In genomic region chr10:11525503-11525902, GRCh38 we compare ENCODE assay signal across 18 cellular contexts.
A peak's percentile ranks its signal among the peaks of the same experiment; 100 is the strongest.
DNase-seq lines count a peak whose midpoint lies in the region; ATAC-seq and TF ChIP-seq lines count a peak whose summit lies in the region.
"Had no signal": no experiment of that assay in that cellular context is flagged by ENCODE, and none has a peak within 500 bp of the region (broad histone marks: within the 10 kb centered on the region; RNA-seq: fewer than 3 reads in every experiment).

No MANE protein-coding gene starts in this region.

- no peak overlapping the region for H4K91ac ChIP-seq in H9 (ENCODE audit: insufficient read length, low read depth, low read length)

- TF ChIP-seq CTCF in cardiac fibroblast (IDR thresholded peaks at IDR 0.05; ENCODE audit: low read depth, low read length): no peak
- no peak for TF ChIP-seq CTCF in ovary (IDR thresholded peaks at IDR 0.05)
- TF ChIP-seq CTCF in type B pancreatic cell (conservative IDR thresholded peaks at IDR 0.05): no peak
- no peak for TF ChIP-seq CTCF in H9 (conservative IDR thresholded peaks at IDR 0.05)

- intact Hi-C loops in left cardiac atrium (cut with DNase I) (loop anchor here in 1 of 2 donors (10.0 kb wide), 1 partner anchor 89 kb away; the partner anchor contains the start of gene USP6NL), ovary (cut with DNase I) (no loop called here)

- H3K36me3 Mint-ChIP-seq in type B pancreatic cell (peaks cover 11% of the 10 kb centered on the region), H9 (ENCODE audit: insufficient read depth in 1 of 3, low read depth in 3 of 3) (peaks cover 3 to 10% (median 5%) of the 10 kb centered on the region in 3 experiments; a peak in 5 of 7 replicates)

- no peak overlapping the region for H4K5ac ChIP-seq in H9 (ENCODE audit: insufficient read length, low read depth, low read length)

- H3K9me3 ChIP-seq in ovary (no peaks in the 10 kb centered on the region), H9 (ENCODE audit: control insufficient read depth, low read depth, low read length) (no peaks in the 10 kb centered on the region)
- H3K9me3 ChIP-seq: SK-N-SH had no signal

- TF ChIP-seq POLR2A in ovary (IDR thresholded peaks at IDR 0.05): no peak

- H3K27me3 Mint-ChIP-seq in type B pancreatic cell (no peaks in the 10 kb centered on the region), H9 (ENCODE audit: low read depth) (no peaks in the 10 kb centered on the region)
- H3K27me3 Mint-ChIP-seq: B cell had no signal

- no peak overlapping the region for H3T11ph ChIP-seq in H9 (ENCODE audit: low read length)

- H3K23ac ChIP-seq in H9 (ENCODE audit: insufficient read length, low read depth, low read length): no peak overlapping the region

- no peaks in the 10 kb centered on the region for H3K9me3 Mint-ChIP-seq in type B pancreatic cell
- no peaks in the 10 kb centered on the region for H3K9me3 Mint-ChIP-seq in H9

- no peak overlapping the region for H2AFZ ChIP-seq in H9 (ENCODE audit: low read length)
- H2AFZ ChIP-seq: PC-9 had no signal

- no peaks in the 10 kb centered on the region for H3K23me2 ChIP-seq in H9 (ENCODE audit: insufficient read length, low read depth, low read length, poor library complexity, severe bottlenecking)

- ATAC-seq in left cardiac atrium (peak; percentile 66 to 85), GM18907 (IDR thresholded peaks at IDR 0.05; ENCODE audit: unreplicated experiment) (no peak)
- ATAC-seq: esophagus mucosa had no signal

- H3K4me1 Mint-ChIP-seq in type B pancreatic cell (ENCODE audit: unreplicated experiment): peaks cover 11% of the 10 kb centered on the region
- peaks cover 3 to 6% of the 10 kb centered on the region in 2 experiments for H3K4me1 Mint-ChIP-seq in H9

- H3K27me3 ChIP-seq in ovary (no peaks in the 10 kb centered on the region), H9 (ENCODE audit: insufficient read depth, low read length) (no peaks in the 10 kb centered on the region)

- H3K4me1 ChIP-seq in ovary (ENCODE audit: insufficient read depth): peaks cover 6% of the 10 kb centered on the region
- peaks cover 3% of the 10 kb centered on the region; the same call in 1 of the 2 replicates for H3K4me1 ChIP-seq in H9 (ENCODE audit: insufficient read depth, low read length)

- H2BK120ac ChIP-seq in H9 (ENCODE audit: low read depth, low read length, poor library complexity, severe bottlenecking): no peak overlapping the region

- peaks cover 5% of the 10 kb centered on the region for H3K79me1 ChIP-seq in H9 (ENCODE audit: insufficient read depth, low read depth, low read length, poor library complexity, severe bottlenecking)

- H3K9ac ChIP-seq in H9 (ENCODE audit: extremely low read depth, insufficient read length, low read length): no peak overlapping the region
- H3K9ac ChIP-seq: SK-N-SH had no signal

- peak; percentile 64 to 89 for DNase-seq in cardiac fibroblast (ENCODE audit: low read depth in 2 of 2)
- DNase-seq in left cardiac atrium: peak; percentile 78
- peak; percentile 75 to 85 (median 84) for DNase-seq in ovary
- no peak for DNase-seq in type B pancreatic cell (ENCODE audit: extremely low spot score, unreplicated experiment)
- no peak for DNase-seq in NCI-H446 (lab: John Stamatoyannopoulos, UW)
- DNase-seq in stimulated activated CD4-positive, alpha-beta T cell treated with anti-CD3 and anti-CD28 coated beads, Interleukin-15, amount 100 ng/mL, for 24 hours: no peak
- no peak for DNase-seq in H9
- DNase-seq: activated CD8-positive, alpha-beta memory T cell treated with anti-CD3 and anti-CD28 coated beads for 24 hours; activated effector memory CD4-positive, alpha-beta T cell treated with anti-CD3 and anti-CD28 coated beads, Interleukin-2, amount 50 U/mL, for 16 hours; mesendoderm; NCI-H2029; NCI-H526; occipital lobe; PC-9; SK-N-SH had no signal

- peak; percentile 45 for TF ChIP-seq EP300 in ovary (IDR thresholded peaks at IDR 0.05)

- H3K4me3 Mint-ChIP-seq in type B pancreatic cell: no peak overlapping the region
- no peak overlapping the region for H3K4me3 Mint-ChIP-seq in H9
- H3K4me3 Mint-ChIP-seq: B cell had no signal

- no peaks in the 10 kb centered on the region for H3K36me3 ChIP-seq in ovary

- no peak overlapping the region for H3K4ac ChIP-seq in H9 (ENCODE audit: low read depth, low read length)

- H3K4me2 ChIP-seq in H9 (ENCODE audit: insufficient read depth, insufficient read length, low read length): no peak overlapping the region
- H3K4me2 ChIP-seq: PC-9, SK-N-SH had no signal

- no peak overlapping the region for H3K18ac ChIP-seq in H9 (ENCODE audit: insufficient read length, low read depth, low read length)

- H3K27ac Mint-ChIP-seq in type B pancreatic cell (peak overlapping the region; percentile 14), H9 (no peak overlapping the region)

- peaks cover 5% of the 10 kb centered on the region; the same call in 1 of the 2 replicates for H3K79me2 ChIP-seq in H9 (ENCODE audit: insufficient read depth, low read length)

- H2BK15ac ChIP-seq in H9 (ENCODE audit: low read depth, low read length): no peak overlapping the region

- H2BK20ac ChIP-seq in H9 (ENCODE audit: low read depth, low read length, poor library complexity, severe bottlenecking): no peak overlapping the region

- H2AK5ac ChIP-seq in H9 (ENCODE audit: insufficient read length, low read length): no peak overlapping the region

- peak overlapping the region in 1 of 2 donors; percentile 25 for H3K27ac ChIP-seq in ovary
- no peak overlapping the region for H3K27ac ChIP-seq in H9 (ENCODE audit: insufficient read length, low read depth, low read length)
- H3K27ac ChIP-seq: PC-9 had no signal

- no peak overlapping the region for H3K4me3 ChIP-seq in cardiac fibroblast (replicated peaks in 1 of 2; ENCODE audit: low read depth in 2 of 2, low read length in 2 of 2)
- H3K4me3 ChIP-seq in ovary: no peak overlapping the region
- H3K4me3 ChIP-seq: PC-9 had no signal

- no peak overlapping the region for H3K14ac ChIP-seq in H9 (ENCODE audit: insufficient read depth, low read length)

- H3K56ac ChIP-seq in H9 (ENCODE audit: insufficient read length, low read depth, low read length): no peak overlapping the region

- no peak overlapping the region for H4K8ac ChIP-seq in H9 (replicated peaks; ENCODE audit: insufficient read length, low read depth, low read length)

- 8 to 24% (median 18%) methylated on average over 6 of the region's 6 CpGs for WGBS in ovary, 3 donors
- no CpG with 5 or more reads among the region's 6 CpGs for WGBS in H9 (ENCODE audit: extremely low coverage, insufficient read length, low lambda C conversion rate)

- H2BK12ac ChIP-seq in H9 (ENCODE audit: insufficient read length, low read depth, low read length): no peak overlapping the region

- H4K20me1 ChIP-seq in H9 (ENCODE audit: control insufficient read depth, insufficient read depth, insufficient read length): no peaks in the 10 kb centered on the region

- H2BK5ac ChIP-seq in H9 (ENCODE audit: insufficient read length, low read length): no peak overlapping the region

Comparison
In these comparisons a context has a peak if more than half of its experiments do, and no peak if none do; other contexts are left out.
1. DNase-seq: peak in cardiac fibroblast (2 of 2), left cardiac atrium (single experiment) and ovary (5 of 5); none in type B pancreatic cell (single experiment), NCI-H446 (0 of 2), stimulated activated CD4-positive, alpha-beta T cell treated with anti-CD3 and anti-CD28 coated beads, Interleukin-15, amount 100 ng/mL, for 24 hours (single experiment) and H9 (single experiment).